ENCODE assay signal across 7 cellular contexts in genomic region chr9:137422668-137423000, GRCh38. TPM values are rescaled to one million over a fixed set of nuclear protein-coding genes. Genes with fewer than 3 reads are reported as not detected.
A peak's percentile ranks its signal among the peaks of the same experiment; 100 is the strongest.
DNase-seq lines count a peak whose midpoint lies in the region; TF ChIP-seq lines count a peak whose summit lies in the region.

No MANE protein-coding gene starts in this region.

- peak overlapping the region; percentile 88 for H2AFZ ChIP-seq in GM23248
- peak overlapping the region; percentile 98 for H2AFZ ChIP-seq in smooth muscle cell (ENCODE audit: low read depth)

- no peaks in the 10 kb centered on the region for H3K9me3 ChIP-seq in GM23248 (ENCODE audit: low read depth)
- no peaks in the 10 kb centered on the region for H3K9me3 ChIP-seq in smooth muscle cell (replicated peaks; ENCODE audit: low read depth)

- no peaks in the 10 kb centered on the region for H3K9me2 ChIP-seq in GM23248 (ENCODE audit: insufficient read depth)

- DNase-seq in GM12864 (ENCODE audit: low read depth) = no peak
- DNase-seq in GM23248 = peak; percentile 71
- peak; percentile 50 for DNase-seq in M059J (ENCODE audit: low read depth)
- DNase-seq in smooth muscle cell (lab: John Stamatoyannopoulos, UW; ENCODE audit: unreplicated experiment) = no peak
- DNase-seq in Ammon's horn (ENCODE audit: low spot score) = no peak

- H3F3A ChIP-seq in GM23248 (ENCODE audit: insufficient read depth) = peaks cover 18% of the 10 kb centered on the region
- no peaks in the 10 kb centered on the region for H3F3A ChIP-seq in smooth muscle cell (ENCODE audit: low read depth)

- H3K9ac ChIP-seq in GM23248 (peak overlapping the region; percentile 76), smooth muscle cell (ENCODE audit: low read depth) (peak overlapping the region; percentile 70)

- H3K27me3 ChIP-seq in GM23248 (replicated peaks; ENCODE audit: insufficient read depth) (no peaks in the 10 kb centered on the region), smooth muscle cell (ENCODE audit: low read depth) (no peaks in the 10 kb centered on the region)

- H3K36me3 ChIP-seq in GM23248 (ENCODE audit: low read depth) (no peaks in the 10 kb centered on the region), smooth muscle cell (ENCODE audit: low read depth) (no peaks in the 10 kb centered on the region)

- 0 to 1% methylated on average over 13 to 17 of the region's 43 CpGs for WGBS in GM23248 (ENCODE audit: low coverage in 1 of 2, low lambda C conversion rate in 2 of 2, missing lambda C conversion rate in 2 of 2), 2 experiments
- WGBS in smooth muscle cell (ENCODE audit: low lambda C conversion rate) = under 1% methylated on average over 22 of the region's 43 CpGs

- TF ChIP-seq CTCF in GM12864 (IDR thresholded peaks at IDR 0.05; ENCODE audit: low read depth, low read length, missing control alignments) (no peak), smooth muscle cell (IDR thresholded peaks at IDR 0.05; ENCODE audit: borderline replicate concordance, insufficient read depth, poor library complexity, severe bottlenecking) (no peak)

- H3K27ac ChIP-seq in GM23248 = no peak overlapping the region
- H3K27ac ChIP-seq in angular gyrus (ENCODE audit: low read depth, low read length) = peak overlapping the region; percentile 62
- H3K27ac ChIP-seq in smooth muscle cell (ENCODE audit: low read depth) = no peak overlapping the region

- peaks cover 25% of the 10 kb centered on the region for H3K79me2 ChIP-seq in GM23248 (ENCODE audit: insufficient read depth)
- peaks cover 19% of the 10 kb centered on the region for H3K79me2 ChIP-seq in smooth muscle cell (ENCODE audit: low read depth)

- H3K4me2 ChIP-seq in GM23248 (ENCODE audit: unreplicated experiment) = peak overlapping the region; percentile 95
- H3K4me2 ChIP-seq in smooth muscle cell = peak overlapping the region; percentile 92

- H3K4me1 ChIP-seq in GM23248 (ENCODE audit: insufficient read depth) = peaks cover 8% of the 10 kb centered on the region; the same call in 1 of the 2 replicates
- peaks cover 7% of the 10 kb centered on the region for H3K4me1 ChIP-seq in smooth muscle cell (ENCODE audit: low read depth)

- no peaks in the 10 kb centered on the region for H4K20me1 ChIP-seq in GM23248 (ENCODE audit: insufficient read depth)
- no peaks in the 10 kb centered on the region for H4K20me1 ChIP-seq in smooth muscle cell (ENCODE audit: low read depth)

- in situ Hi-C loops in GM23248 (cut with MboI) = loop anchor here (25.0 kb wide), 1 partner anchor 310 kb away; the partner anchor contains the start of gene DPP7

- H3K4me3 ChIP-seq in GM12864 (ENCODE audit: low read depth, low read length) (peak overlapping the region; percentile 84), GM23248 (peak overlapping the region; percentile 80), iPS-11a (ENCODE audit: low read depth, low read length) (peak overlapping the region; percentile 86), smooth muscle cell (peak overlapping the region; percentile 94)

RNA-seq across cellular contexts. Expression of gene EXD3, which starts 0.3 kb away (rescaled TPM):
- 11.6 and 17.1 TPM in 2 replicates for total RNA-seq in GM23248 (2014; rRNA removed; shearing (Covaris generic))
- polyA plus RNA-seq in GM23248 (2016; fragmentation: Nextera tagmentation; extraction: Ambion mirVana) (8.7 and 10.1 TPM in 2 replicates), smooth muscle cell (12.5 and 15.7 TPM in 2 replicates)
- total RNA-seq in M059J (2014; rRNA removed; shearing (Covaris generic)) = 1.6 and 2.7 TPM in 2 replicates
- 3.1 and 10.4 TPM in 2 replicates for total RNA-seq in smooth muscle cell

RNA-seq across cellular contexts. Expression of gene NOXA1, which starts 0.6 kb away (rescaled TPM):
- 0.32 TPM in 1 of 2 replicates, not detected in the other for total RNA-seq in GM23248 (2014; rRNA removed; shearing (Covaris generic))
- polyA plus RNA-seq in GM23248 (2016; fragmentation: Nextera tagmentation; extraction: Ambion mirVana) = 0.15 and 0.39 TPM in 2 replicates
- not detected in 2 replicates for total RNA-seq in M059J (2014; rRNA removed; shearing (Covaris generic))
- total RNA-seq in smooth muscle cell = 0.09 and 0.90 TPM in 2 replicates
- polyA plus RNA-seq in smooth muscle cell = 0.81 and 3.8 TPM in 2 replicates

RNA-seq across cellular contexts. Expression of gene ENTPD8, which starts 18.5 kb away (rescaled TPM):
- total RNA-seq in GM23248 (2014; rRNA removed; shearing (Covaris generic)) = not detected in 2 replicates
- polyA plus RNA-seq in GM23248 (2016; fragmentation: Nextera tagmentation; extraction: Ambion mirVana) = not detected in 2 replicates
- total RNA-seq in M059J (2014; rRNA removed; shearing (Covaris generic)) = not detected in 2 replicates
- total RNA-seq in smooth muscle cell = not detected in 2 replicates
- not detected in 2 replicates for polyA plus RNA-seq in smooth muscle cell

RNA-seq across cellular contexts. Expression of gene NSMF, which starts 36.5 kb away (rescaled TPM):
- 28.8 and 29.1 TPM in 2 replicates for total RNA-seq in GM23248 (2014; rRNA removed; shearing (Covaris generic))
- 13.5 and 13.7 TPM in 2 replicates for polyA plus RNA-seq in GM23248 (2016; fragmentation: Nextera tagmentation; extraction: Ambion mirVana)
- 11.8 and 24.0 TPM in 2 replicates for total RNA-seq in M059J (2014; rRNA removed; shearing (Covaris generic))
- total RNA-seq in smooth muscle cell = 25.2 and 30.9 TPM in 2 replicates
- polyA plus RNA-seq in smooth muscle cell = 48.5 and 55.9 TPM in 2 replicates

Comparison
In these comparisons a context has a peak if more than half of its experiments do, and no peak if none do; other contexts are left out.
1. DNase-seq: peak in GM23248 (single experiment) and M059J (single experiment); none in GM12864 (single experiment), smooth muscle cell (single experiment) and Ammon's horn (single experiment).
2. Peak in every context shown above with its lines, with median percentiles within 50 percentile points of each other: H3K4me3 ChIP-seq.